18 cellular contexts compared by ENCODE assay signal in genomic region chr1:12372761-12373160, GRCh38.
"Had no signal": no experiment of that assay in that cellular context is flagged by ENCODE, and none has a peak within 500 bp of the region (broad histone marks: within the 10 kb centered on the region; RNA-seq: fewer than 3 reads in every experiment).

No MANE protein-coding gene starts in this region.

- DNase-seq: KBM-7, MV-4-11, NCI-H1048, NCI-H1105, NCI-H1417, NCI-H1436 treated with DMSO at 0.1 percent for 48 hours, NCI-H1694, NCI-H187 treated with DMSO at 0.1 percent for 48 hours, NCI-H2029 treated with DMSO at 0.1 percent for 48 hours, NCI-H2171 treated with DMSO at 0.1 percent for 48 hours, NCI-H345, NCI-H446 treated with DMSO at 0.1 percent for 48 hours, NCI-H510A treated with DMSO at 0.1 percent for 48 hours, NCI-H526, NCI-H82, SHP77, SK-N-SH had no signal

- H3K9me3 ChIP-seq: SK-N-SH had no signal

- H3K27ac ChIP-seq: RWPE1 had no signal
